Comparison of ENCODE assay signal across 8 cellular contexts in the genomic region with DNA sequence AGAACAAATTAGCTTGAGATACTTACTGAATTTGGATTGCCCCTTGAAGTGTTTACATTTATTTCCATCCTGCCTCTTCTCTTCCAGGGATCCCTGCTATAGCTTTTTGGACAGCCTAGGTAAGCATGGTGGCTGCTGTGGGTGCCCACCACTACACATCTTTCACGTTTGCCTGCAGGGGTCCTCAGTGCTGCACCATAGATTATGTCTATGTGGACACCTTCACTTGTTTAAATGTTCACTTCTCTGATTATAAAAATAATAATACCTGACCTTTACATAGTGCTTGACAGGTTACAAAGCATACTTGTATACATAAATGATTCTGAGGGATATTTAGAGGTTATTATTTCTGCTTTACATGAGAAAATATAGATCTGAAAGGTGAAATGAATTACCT.
DNase-seq lines count a peak whose midpoint lies in the region; ATAC-seq and TF ChIP-seq lines count a peak whose summit lies in the region.

No MANE protein-coding gene starts in this region.

- TF ChIP-seq CTCF in AG04450 (IDR thresholded peaks at IDR 0.05; ENCODE audit: low read depth, low read length) (peak; percentile 50), VCaP (conservative IDR thresholded peaks at IDR 0.05) (peak; percentile 78)

- H3K4me3 ChIP-seq in AG04450 (ENCODE audit: low read depth, low read length): no peak overlapping the region

- DNase-seq in AG04450 (ENCODE audit: low read depth, low spot score): no peak
- DNase-seq in ELR (ENCODE audit: low read depth): peak; percentile 56
- peak; percentile 73 for DNase-seq in left kidney (ENCODE audit: low read depth, low spot score)
- no peak for DNase-seq in T-helper 1 cell
- DNase-seq in NOMO-1 treated with dmso at 0.1 percent for 144 hours (lab: John Stamatoyannopoulos, UW; ENCODE audit: unreplicated experiment): no peak

- CTCF ChIA-PET in AG04450 (lab: Charles Lee): interaction anchor here (0.6 to 3.0 kb wide), 14 partner anchors 14 to 444 kb away, joined by 3 to 16 read pairs (median 4); no protein-coding TSS in a partner anchor

- ATAC-seq in HG03066 (IDR thresholded peaks at IDR 0.05; ENCODE audit: low read depth, unreplicated experiment) (peak; percentile 55), GM21447 (IDR thresholded peaks at IDR 0.05; ENCODE audit: unreplicated experiment) (no peak)

- H3K27ac ChIP-seq in AG04450 (ENCODE audit: low read depth, low read length): no peak overlapping the region
- H3K27ac ChIP-seq in VCaP: no peak overlapping the region

- POLR2A ChIA-PET in AG04450 (lab: Yijun Ruan, JAX): no interaction called here

- H3K9me3 ChIP-seq in AG04450 (ENCODE audit: control insufficient read depth, insufficient read depth, low read length): no peaks in the 10 kb centered on the region

- H3K27me3 ChIP-seq in AG04450 (ENCODE audit: control insufficient read depth, insufficient read depth, low read length): no peaks in the 10 kb centered on the region

Comparison
In these comparisons a context has a peak if more than half of its experiments do, and no peak if none do; other contexts are left out.
1. DNase-seq: peak in ELR (single experiment) and left kidney (single experiment); none in AG04450 (single experiment), T-helper 1 cell (0 of 5) and NOMO-1 treated with dmso at 0.1 percent for 144 hours (single experiment).